In the genomic region with DNA sequence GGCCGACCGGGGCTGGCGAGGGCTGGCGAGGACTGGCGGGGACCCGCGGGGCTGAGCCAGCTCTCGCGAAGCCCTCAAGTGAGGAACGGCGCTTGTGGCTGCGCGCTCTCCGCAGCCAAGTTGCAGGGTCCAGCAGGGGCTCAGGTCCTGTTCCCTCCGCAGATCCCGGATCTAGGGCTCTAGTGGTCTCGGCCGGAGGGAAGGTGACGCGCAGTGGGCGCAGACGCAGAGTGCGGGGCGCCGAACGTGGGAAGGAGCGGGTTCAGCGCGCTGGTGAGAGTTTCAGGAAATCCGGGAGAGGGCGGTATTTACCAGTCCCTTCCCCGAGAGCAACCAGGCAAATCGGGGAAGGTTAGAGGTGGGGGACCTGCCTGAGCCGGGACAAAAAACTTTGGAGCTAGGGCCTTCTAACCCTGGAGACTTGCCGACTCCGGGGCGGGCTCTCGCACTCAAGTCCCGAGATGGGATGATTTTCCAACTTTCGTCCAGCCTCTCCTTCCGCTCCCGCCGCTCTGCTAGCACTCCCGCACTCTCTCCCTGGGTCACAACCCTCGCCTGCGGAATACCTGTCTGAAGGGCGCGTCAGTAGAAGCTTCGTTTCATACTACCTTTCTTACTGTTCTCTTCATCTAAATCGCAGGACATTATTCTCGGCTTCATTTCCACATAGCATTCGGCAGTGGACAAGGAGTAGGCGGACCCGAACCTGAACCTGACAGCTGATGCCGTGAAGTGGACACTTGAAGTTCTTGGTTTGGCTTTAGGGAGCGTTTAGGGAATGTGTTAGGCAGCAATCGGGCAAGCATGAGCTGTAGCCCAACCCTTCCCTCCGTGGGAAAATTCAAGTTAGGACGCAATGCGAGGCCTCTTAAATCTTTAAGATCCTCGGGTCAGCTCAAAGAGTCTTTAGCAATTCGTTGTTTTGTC, we compare ENCODE assay signal across 1 cellular context.
TF ChIP-seq lines count a peak whose summit lies in the region.

No MANE protein-coding gene starts in this region.

TF ChIP-seq in HepG2, 621 proteins besides CTCF, POLR2A, EP300 and RAD21 (continued from another document and continues in another):
- TF ChIP-seq, protein P1, sequence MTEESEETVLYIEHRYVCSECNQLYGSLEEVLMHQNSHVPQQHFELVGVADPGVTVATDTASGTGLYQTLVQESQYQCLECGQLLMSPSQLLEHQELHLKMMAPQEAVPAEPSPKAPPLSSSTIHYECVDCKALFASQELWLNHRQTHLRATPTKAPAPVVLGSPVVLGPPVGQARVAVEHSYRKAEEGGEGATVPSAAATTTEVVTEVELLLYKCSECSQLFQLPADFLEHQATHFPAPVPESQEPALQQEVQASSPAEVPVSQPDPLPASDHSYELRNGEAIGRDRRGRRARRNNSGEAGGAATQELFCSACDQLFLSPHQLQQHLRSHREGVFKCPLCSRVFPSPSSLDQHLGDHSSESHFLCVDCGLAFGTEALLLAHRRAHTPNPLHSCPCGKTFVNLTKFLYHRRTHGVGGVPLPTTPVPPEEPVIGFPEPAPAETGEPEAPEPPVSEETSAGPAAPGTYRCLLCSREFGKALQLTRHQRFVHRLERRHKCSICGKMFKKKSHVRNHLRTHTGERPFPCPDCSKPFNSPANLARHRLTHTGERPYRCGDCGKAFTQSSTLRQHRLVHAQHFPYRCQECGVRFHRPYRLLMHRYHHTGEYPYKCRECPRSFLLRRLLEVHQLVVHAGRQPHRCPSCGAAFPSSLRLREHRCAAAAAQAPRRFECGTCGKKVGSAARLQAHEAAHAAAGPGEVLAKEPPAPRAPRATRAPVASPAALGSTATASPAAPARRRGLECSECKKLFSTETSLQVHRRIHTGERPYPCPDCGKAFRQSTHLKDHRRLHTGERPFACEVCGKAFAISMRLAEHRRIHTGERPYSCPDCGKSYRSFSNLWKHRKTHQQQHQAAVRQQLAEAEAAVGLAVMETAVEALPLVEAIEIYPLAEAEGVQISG (CRISPR knock-in tag; IDR thresholded peaks at IDR 0.05) = peak; percentile 46; the same call in 1 of the 2 replicates
- peak; percentile 37; the same call in 1 of the 2 replicates for TF ChIP-seq HES4 (CRISPR knock-in tag; IDR thresholded peaks at IDR 0.05; ENCODE audit: borderline replicate concordance)
- no peak for TF ChIP-seq PRMT3 (CRISPR knock-in tag; IDR thresholded peaks at IDR 0.05; ENCODE audit: borderline replicate concordance, low read depth)
- TF ChIP-seq ZNF883 (CRISPR knock-in tag; IDR thresholded peaks at IDR 0.05; ENCODE audit: not compliant biosample characterization) = peak; percentile 85
- no peak for TF ChIP-seq PTBP1 (IDR thresholded peaks at IDR 0.05; ENCODE audit: low read depth, low read length, poor library complexity, severe bottlenecking)
- no peak for TF ChIP-seq ZEB1 (IDR thresholded peaks at IDR 0.05; ENCODE audit: insufficient replicate concordance, low read depth)
- TF ChIP-seq, protein P2, sequence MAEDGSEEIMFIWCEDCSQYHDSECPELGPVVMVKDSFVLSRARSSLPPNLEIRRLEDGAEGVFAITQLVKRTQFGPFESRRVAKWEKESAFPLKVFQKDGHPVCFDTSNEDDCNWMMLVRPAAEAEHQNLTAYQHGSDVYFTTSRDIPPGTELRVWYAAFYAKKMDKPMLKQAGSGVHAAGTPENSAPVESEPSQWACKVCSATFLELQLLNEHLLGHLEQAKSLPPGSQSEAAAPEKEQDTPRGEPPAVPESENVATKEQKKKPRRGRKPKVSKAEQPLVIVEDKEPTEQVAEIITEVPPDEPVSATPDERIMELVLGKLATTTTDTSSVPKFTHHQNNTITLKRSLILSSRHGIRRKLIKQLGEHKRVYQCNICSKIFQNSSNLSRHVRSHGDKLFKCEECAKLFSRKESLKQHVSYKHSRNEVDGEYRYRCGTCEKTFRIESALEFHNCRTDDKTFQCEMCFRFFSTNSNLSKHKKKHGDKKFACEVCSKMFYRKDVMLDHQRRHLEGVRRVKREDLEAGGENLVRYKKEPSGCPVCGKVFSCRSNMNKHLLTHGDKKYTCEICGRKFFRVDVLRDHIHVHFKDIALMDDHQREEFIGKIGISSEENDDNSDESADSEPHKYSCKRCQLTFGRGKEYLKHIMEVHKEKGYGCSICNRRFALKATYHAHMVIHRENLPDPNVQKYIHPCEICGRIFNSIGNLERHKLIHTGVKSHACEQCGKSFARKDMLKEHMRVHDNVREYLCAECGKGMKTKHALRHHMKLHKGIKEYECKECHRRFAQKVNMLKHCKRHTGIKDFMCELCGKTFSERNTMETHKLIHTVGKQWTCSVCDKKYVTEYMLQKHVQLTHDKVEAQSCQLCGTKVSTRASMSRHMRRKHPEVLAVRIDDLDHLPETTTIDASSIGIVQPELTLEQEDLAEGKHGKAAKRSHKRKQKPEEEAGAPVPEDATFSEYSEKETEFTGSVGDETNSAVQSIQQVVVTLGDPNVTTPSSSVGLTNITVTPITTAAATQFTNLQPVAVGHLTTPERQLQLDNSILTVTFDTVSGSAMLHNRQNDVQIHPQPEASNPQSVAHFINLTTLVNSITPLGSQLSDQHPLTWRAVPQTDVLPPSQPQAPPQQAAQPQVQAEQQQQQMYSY (CRISPR knock-in tag; IDR thresholded peaks at IDR 0.05) = 0 out of 2 replicates have a peak, but pooled peaks have one; percentile 53
- TF ChIP-seq, protein P3, sequence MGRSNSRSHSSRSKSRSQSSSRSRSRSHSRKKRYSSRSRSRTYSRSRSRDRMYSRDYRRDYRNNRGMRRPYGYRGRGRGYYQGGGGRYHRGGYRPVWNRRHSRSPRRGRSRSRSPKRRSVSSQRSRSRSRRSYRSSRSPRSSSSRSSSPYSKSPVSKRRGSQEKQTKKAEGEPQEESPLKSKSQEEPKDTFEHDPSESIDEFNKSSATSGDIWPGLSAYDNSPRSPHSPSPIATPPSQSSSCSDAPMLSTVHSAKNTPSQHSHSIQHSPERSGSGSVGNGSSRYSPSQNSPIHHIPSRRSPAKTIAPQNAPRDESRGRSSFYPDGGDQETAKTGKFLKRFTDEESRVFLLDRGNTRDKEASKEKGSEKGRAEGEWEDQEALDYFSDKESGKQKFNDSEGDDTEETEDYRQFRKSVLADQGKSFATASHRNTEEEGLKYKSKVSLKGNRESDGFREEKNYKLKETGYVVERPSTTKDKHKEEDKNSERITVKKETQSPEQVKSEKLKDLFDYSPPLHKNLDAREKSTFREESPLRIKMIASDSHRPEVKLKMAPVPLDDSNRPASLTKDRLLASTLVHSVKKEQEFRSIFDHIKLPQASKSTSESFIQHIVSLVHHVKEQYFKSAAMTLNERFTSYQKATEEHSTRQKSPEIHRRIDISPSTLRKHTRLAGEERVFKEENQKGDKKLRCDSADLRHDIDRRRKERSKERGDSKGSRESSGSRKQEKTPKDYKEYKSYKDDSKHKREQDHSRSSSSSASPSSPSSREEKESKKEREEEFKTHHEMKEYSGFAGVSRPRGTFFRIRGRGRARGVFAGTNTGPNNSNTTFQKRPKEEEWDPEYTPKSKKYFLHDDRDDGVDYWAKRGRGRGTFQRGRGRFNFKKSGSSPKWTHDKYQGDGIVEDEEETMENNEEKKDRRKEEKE (IDR thresholded peaks at IDR 0.05) = no peak
- TF ChIP-seq ZNF598 (CRISPR knock-in tag; IDR thresholded peaks at IDR 0.05; ENCODE audit: borderline replicate concordance) = peak; percentile 13; the same call in 1 of the 2 replicates
- TF ChIP-seq, protein P4, sequence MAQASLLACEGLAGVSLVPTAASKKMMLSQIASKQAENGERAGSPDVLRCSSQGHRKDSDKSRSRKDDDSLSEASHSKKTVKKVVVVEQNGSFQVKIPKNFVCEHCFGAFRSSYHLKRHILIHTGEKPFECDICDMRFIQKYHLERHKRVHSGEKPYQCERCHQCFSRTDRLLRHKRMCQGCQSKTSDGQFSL (CRISPR knock-in tag; IDR thresholded peaks at IDR 0.05) = no peak
- TF ChIP-seq, protein P5, sequence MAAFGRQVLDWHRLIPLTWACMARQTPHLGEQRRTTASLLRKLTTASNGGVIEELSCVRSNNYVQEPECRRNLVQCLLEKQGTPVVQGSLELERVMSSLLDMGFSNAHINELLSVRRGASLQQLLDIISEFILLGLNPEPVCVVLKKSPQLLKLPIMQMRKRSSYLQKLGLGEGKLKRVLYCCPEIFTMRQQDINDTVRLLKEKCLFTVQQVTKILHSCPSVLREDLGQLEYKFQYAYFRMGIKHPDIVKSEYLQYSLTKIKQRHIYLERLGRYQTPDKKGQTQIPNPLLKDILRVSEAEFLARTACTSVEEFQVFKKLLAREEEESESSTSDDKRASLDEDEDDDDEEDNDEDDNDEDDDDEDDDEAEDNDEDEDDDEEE (CRISPR knock-in tag; IDR thresholded peaks at IDR 0.05) = peak; percentile 61; the same call in 1 of the 2 replicates
- no peak for TF ChIP-seq GTF2F1 (IDR thresholded peaks at IDR 0.05; ENCODE audit: low read length)
- no peak for TF ChIP-seq ZNF235 (CRISPR knock-in tag; IDR thresholded peaks at IDR 0.05; ENCODE audit: borderline replicate concordance)
- TF ChIP-seq ZFP82 (CRISPR knock-in tag; IDR thresholded peaks at IDR 0.05; ENCODE audit: borderline replicate concordance) = no peak
- TF ChIP-seq ZNF563 (CRISPR knock-in tag; IDR thresholded peaks at IDR 0.05) = 0 out of 2 replicates have a peak, but pooled peaks have one; percentile 23
- TF ChIP-seq, protein P6, sequence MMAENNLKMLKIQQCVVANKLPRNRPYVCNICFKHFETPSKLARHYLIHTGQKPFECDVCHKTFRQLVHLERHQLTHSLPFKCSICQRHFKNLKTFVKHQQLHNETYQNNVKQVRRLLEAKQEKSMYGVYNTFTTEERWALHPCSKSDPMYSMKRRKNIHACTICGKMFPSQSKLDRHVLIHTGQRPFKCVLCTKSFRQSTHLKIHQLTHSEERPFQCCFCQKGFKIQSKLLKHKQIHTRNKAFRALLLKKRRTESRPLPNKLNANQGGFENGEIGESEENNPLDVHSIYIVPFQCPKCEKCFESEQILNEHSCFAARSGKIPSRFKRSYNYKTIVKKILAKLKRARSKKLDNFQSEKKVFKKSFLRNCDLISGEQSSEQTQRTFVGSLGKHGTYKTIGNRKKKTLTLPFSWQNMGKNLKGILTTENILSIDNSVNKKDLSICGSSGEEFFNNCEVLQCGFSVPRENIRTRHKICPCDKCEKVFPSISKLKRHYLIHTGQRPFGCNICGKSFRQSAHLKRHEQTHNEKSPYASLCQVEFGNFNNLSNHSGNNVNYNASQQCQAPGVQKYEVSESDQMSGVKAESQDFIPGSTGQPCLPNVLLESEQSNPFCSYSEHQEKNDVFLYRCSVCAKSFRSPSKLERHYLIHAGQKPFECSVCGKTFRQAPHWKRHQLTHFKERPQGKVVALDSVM (CRISPR knock-in tag; IDR thresholded peaks at IDR 0.05) = no peak
- no peak for TF ChIP-seq HCFC1 (IDR thresholded peaks at IDR 0.05; ENCODE audit: low read depth, low read length)
- TF ChIP-seq, protein P7, sequence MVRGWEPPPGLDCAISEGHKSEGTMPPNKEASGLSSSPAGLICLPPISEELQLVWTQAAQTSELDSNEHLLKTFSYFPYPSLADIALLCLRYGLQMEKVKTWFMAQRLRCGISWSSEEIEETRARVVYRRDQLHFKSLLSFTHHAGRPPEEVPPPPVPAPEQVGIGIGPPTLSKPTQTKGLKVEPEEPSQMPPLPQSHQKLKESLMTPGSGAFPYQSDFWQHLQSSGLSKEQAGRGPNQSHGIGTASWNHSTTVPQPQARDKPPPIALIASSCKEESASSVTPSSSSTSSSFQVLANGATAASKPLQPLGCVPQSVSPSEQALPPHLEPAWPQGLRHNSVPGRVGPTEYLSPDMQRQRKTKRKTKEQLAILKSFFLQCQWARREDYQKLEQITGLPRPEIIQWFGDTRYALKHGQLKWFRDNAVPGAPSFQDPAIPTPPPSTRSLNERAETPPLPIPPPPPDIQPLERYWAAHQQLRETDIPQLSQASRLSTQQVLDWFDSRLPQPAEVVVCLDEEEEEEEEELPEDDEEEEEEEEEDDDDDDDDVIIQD (CRISPR knock-in tag; IDR thresholded peaks at IDR 0.05; ENCODE audit: low read depth) = no peak
- no peak for TF ChIP-seq RBFOX2 (IDR thresholded peaks at IDR 0.05; ENCODE audit: low read depth, low read length)
- TF ChIP-seq SRSF1 (optimal IDR thresholded peaks at IDR 0.05; ENCODE audit: low read depth, low read length) = no peak
- TF ChIP-seq, protein P8, sequence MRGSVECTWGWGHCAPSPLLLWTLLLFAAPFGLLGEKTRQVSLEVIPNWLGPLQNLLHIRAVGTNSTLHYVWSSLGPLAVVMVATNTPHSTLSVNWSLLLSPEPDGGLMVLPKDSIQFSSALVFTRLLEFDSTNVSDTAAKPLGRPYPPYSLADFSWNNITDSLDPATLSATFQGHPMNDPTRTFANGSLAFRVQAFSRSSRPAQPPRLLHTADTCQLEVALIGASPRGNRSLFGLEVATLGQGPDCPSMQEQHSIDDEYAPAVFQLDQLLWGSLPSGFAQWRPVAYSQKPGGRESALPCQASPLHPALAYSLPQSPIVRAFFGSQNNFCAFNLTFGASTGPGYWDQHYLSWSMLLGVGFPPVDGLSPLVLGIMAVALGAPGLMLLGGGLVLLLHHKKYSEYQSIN (CRISPR knock-in tag; IDR thresholded peaks at IDR 0.05; ENCODE audit: borderline replicate concordance) = no peak
- TF ChIP-seq, protein P9, sequence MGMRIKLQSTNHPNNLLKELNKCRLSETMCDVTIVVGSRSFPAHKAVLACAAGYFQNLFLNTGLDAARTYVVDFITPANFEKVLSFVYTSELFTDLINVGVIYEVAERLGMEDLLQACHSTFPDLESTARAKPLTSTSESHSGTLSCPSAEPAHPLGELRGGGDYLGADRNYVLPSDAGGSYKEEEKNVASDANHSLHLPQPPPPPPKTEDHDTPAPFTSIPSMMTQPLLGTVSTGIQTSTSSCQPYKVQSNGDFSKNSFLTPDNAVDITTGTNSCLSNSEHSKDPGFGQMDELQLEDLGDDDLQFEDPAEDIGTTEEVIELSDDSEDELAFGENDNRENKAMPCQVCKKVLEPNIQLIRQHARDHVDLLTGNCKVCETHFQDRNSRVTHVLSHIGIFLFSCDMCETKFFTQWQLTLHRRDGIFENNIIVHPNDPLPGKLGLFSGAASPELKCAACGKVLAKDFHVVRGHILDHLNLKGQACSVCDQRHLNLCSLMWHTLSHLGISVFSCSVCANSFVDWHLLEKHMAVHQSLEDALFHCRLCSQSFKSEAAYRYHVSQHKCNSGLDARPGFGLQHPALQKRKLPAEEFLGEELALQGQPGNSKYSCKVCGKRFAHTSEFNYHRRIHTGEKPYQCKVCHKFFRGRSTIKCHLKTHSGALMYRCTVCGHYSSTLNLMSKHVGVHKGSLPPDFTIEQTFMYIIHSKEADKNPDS (CRISPR knock-in tag; IDR thresholded peaks at IDR 0.05) = no peak
- no peak for TF ChIP-seq SOX6 (IDR thresholded peaks at IDR 0.05)
- TF ChIP-seq SOX6 (CRISPR knock-in tag; IDR thresholded peaks at IDR 0.05) = peak; percentile 39
- TF ChIP-seq ZNF326 (CRISPR knock-in tag; IDR thresholded peaks at IDR 0.05; ENCODE audit: borderline replicate concordance) = no peak
- no peak for TF ChIP-seq ISX (CRISPR knock-in tag; conservative IDR thresholded peaks at IDR 0.05)
- TF ChIP-seq REL (CRISPR knock-in tag; conservative IDR thresholded peaks at IDR 0.05) = no peak
- no peak for TF ChIP-seq ZNF670 (CRISPR knock-in tag; IDR thresholded peaks at IDR 0.05; ENCODE audit: borderline replicate concordance)
- no peak for TF ChIP-seq PHB2 (IDR thresholded peaks at IDR 0.05; ENCODE audit: partially characterized antibody)
- no peak for TF ChIP-seq ZNF496 (CRISPR knock-in tag; IDR thresholded peaks at IDR 0.05; ENCODE audit: insufficient replicate concordance)
- TF ChIP-seq, protein P10, sequence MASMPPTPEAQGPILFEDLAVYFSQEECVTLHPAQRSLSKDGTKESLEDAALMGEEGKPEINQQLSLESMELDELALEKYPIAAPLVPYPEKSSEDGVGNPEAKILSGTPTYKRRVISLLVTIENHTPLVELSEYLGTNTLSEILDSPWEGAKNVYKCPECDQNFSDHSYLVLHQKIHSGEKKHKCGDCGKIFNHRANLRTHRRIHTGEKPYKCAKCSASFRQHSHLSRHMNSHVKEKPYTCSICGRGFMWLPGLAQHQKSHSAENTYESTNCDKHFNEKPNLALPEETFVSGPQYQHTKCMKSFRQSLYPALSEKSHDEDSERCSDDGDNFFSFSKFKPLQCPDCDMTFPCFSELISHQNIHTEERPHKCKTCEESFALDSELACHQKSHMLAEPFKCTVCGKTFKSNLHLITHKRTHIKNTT (CRISPR knock-in tag; IDR thresholded peaks at IDR 0.05) = no peak
- no peak for TF ChIP-seq JUNB (CRISPR knock-in tag; IDR thresholded peaks at IDR 0.05; ENCODE audit: borderline replicate concordance)
